19 cellular contexts compared by ENCODE assay signal in genomic region chr6:15952231-15953151, GRCh38.
DNase-seq lines count a peak whose midpoint lies in the region; ATAC-seq and TF ChIP-seq lines count a peak whose summit lies in the region.
"Had no signal": no experiment of that assay in that cellular context is flagged by ENCODE, and none has a peak within 500 bp of the region (broad histone marks: within the 10 kb centered on the region; RNA-seq: fewer than 3 reads in every experiment).

No MANE protein-coding gene starts in this region.

- no peak for TF ChIP-seq EP300 in ovary (IDR thresholded peaks at IDR 0.05)

- no peak overlapping the region for H3K4me3 ChIP-seq in ovary
- H3K4me3 ChIP-seq: SJCRH30 had no signal

- peaks cover 11 to 38% of the 10 kb centered on the region in 2 donors for H3K4me1 Mint-ChIP-seq in immature natural killer cell
- peaks cover 65% of the 10 kb centered on the region for H3K4me1 Mint-ChIP-seq in type B pancreatic cell (ENCODE audit: unreplicated experiment)
- peaks cover 6% of the 10 kb centered on the region for H3K4me1 Mint-ChIP-seq in activated CD4-positive, alpha-beta T cell treated with anti-CD3 and anti-CD28 coated beads for 36 hours

- intact Hi-C loops in posterior cingulate gyrus (cut with DNase I): no loop called here
- intact Hi-C loops in ovary (cut with DNase I): no loop called here
- intact Hi-C loops in activated CD4-positive, alpha-beta T cell treated with anti-CD3 and anti-CD28 coated beads for 36 hours (cut with DNase I, micrococcal nuclease): no loop called here

- ATAC-seq in activated CD4-positive, alpha-beta T cell treated with anti-CD3 and anti-CD28 coated beads for 36 hours: no peak

- no peak overlapping the region for H3K27ac ChIP-seq in ovary
- H3K27ac ChIP-seq: 22Rv1, SJCRH30 had no signal

- no peaks in the 10 kb centered on the region for H3K27me3 ChIP-seq in ovary
- H3K27me3 ChIP-seq: SJCRH30 had no signal

- no peaks in the 10 kb centered on the region for H3K9me3 ChIP-seq in ovary
- H3K9me3 ChIP-seq: SJCRH30 had no signal

- TF ChIP-seq CTCF in type B pancreatic cell (conservative IDR thresholded peaks at IDR 0.05) (peak; percentile 27), ovary (IDR thresholded peaks at IDR 0.05) (no peak)

- 81 to 87% (median 82%) methylated on average over 8 of the region's 8 CpGs for WGBS in ovary, 3 donors

- POLR2A ChIA-PET in activated CD4-positive, alpha-beta T cell treated with anti-CD3 and anti-CD28 coated beads for 36 hours (lab: Charles Lee): no interaction called here

- DNase-seq in DMS153 treated with DMSO at 0.1 percent for 48 hours (lab: John Stamatoyannopoulos, UW; ENCODE audit: unreplicated experiment) (peak; percentile 23), DMS153 (lab: John Stamatoyannopoulos, UW) (no peak), SHP77 treated with DMSO at 0.1 percent for 48 hours (lab: John Stamatoyannopoulos, UW) (peak; percentile 21), immature natural killer cell (peak; percentile 8 to 17 (median 16)), type B pancreatic cell (ENCODE audit: extremely low spot score, unreplicated experiment) (no peak), posterior cingulate gyrus (no peak), ovary (no peak)
- no peak for DNase-seq in activated CD4-positive, alpha-beta T cell treated with anti-CD3 and anti-CD28 coated beads for 36 hours
- DNase-seq: activated CD4-positive, alpha-beta T cell treated with anti-CD3 and anti-CD28 coated beads, Interleukin-2, amount 10 ng/mL, durations not matched to agents 7 days and 5 days; activated naive CD4-positive, alpha-beta T cell treated with anti-CD3 and anti-CD28 coated beads for 36 hours; activated T-cell treated with anti-CD3 and anti-CD28 coated beads for 4 hours; CD4-positive, alpha-beta T cell; hypothalamus; NCI-H1048; NCI-H2171; NK-92 treated with Interleukin-12 subunit alpha and Interleukin-12 subunit beta, amount 100 ng/mL, for 24 hours; SJCRH30; substantia nigra had no signal

- H3K27me3 Mint-ChIP-seq in immature natural killer cell (ENCODE audit: low read depth in 3 of 3) (peaks cover 0 to 5% (median 4%) of the 10 kb centered on the region in 3 donors), type B pancreatic cell (no peaks in the 10 kb centered on the region)
- H3K27me3 Mint-ChIP-seq in activated CD4-positive, alpha-beta T cell treated with anti-CD3 and anti-CD28 coated beads for 36 hours: no peaks in the 10 kb centered on the region
- H3K27me3 Mint-ChIP-seq: activated CD4-positive, alpha-beta T cell treated with anti-CD3 and anti-CD28 coated beads, Interleukin-2, amount 10 ng/mL, durations not matched to agents 7 days and 5 days; CD4-positive, alpha-beta T cell had no signal

- CTCF ChIA-PET in activated CD4-positive, alpha-beta T cell treated with anti-CD3 and anti-CD28 coated beads for 36 hours (lab: Charles Lee): interaction anchor here (0.6 to 0.7 kb wide), 2 partner anchors 194 to 207 kb away, joined by 3 read pairs; no protein-coding TSS in a partner anchor

- peak overlapping the region in 3 of 6 donors; percentile 3 to 62 (median 37) for H3K27ac Mint-ChIP-seq in immature natural killer cell
- H3K27ac Mint-ChIP-seq in type B pancreatic cell: peak overlapping the region; percentile 72
- no peak overlapping the region for H3K27ac Mint-ChIP-seq in activated CD4-positive, alpha-beta T cell treated with anti-CD3 and anti-CD28 coated beads for 36 hours
- H3K27ac Mint-ChIP-seq: activated CD4-positive, alpha-beta T cell treated with anti-CD3 and anti-CD28 coated beads, Interleukin-2, amount 10 ng/mL, durations not matched to agents 7 days and 5 days; activated naive CD4-positive, alpha-beta T cell treated with anti-CD3 and anti-CD28 coated beads for 36 hours; CD4-positive, alpha-beta T cell had no signal

- TF ChIP-seq POLR2A in ovary (IDR thresholded peaks at IDR 0.05): no peak

- H3K4me3 Mint-ChIP-seq in immature natural killer cell: peak overlapping the region in 1 of 5 donors; percentile 2
- peak overlapping the region; percentile 44 for H3K4me3 Mint-ChIP-seq in type B pancreatic cell
- no peak overlapping the region for H3K4me3 Mint-ChIP-seq in activated CD4-positive, alpha-beta T cell treated with anti-CD3 and anti-CD28 coated beads for 36 hours
- H3K4me3 Mint-ChIP-seq: activated CD4-positive, alpha-beta T cell treated with anti-CD3 and anti-CD28 coated beads, Interleukin-2, amount 10 ng/mL, durations not matched to agents 7 days and 5 days; activated naive CD4-positive, alpha-beta T cell treated with anti-CD3 and anti-CD28 coated beads for 36 hours; CD4-positive, alpha-beta T cell had no signal

- no peaks in the 10 kb centered on the region for H3K36me3 ChIP-seq in ovary
- H3K36me3 ChIP-seq: SJCRH30 had no signal

- H3K36me3 Mint-ChIP-seq in immature natural killer cell (no peaks in the 10 kb centered on the region), type B pancreatic cell (no peaks in the 10 kb centered on the region)
- no peaks in the 10 kb centered on the region for H3K36me3 Mint-ChIP-seq in activated CD4-positive, alpha-beta T cell treated with anti-CD3 and anti-CD28 coated beads for 36 hours (ENCODE audit: low read depth)

- peaks cover 6% of the 10 kb centered on the region for H3K4me1 ChIP-seq in ovary (ENCODE audit: insufficient read depth)

- H3K9me3 Mint-ChIP-seq in immature natural killer cell (no peaks in the 10 kb centered on the region), type B pancreatic cell (no peaks in the 10 kb centered on the region)
- no peaks in the 10 kb centered on the region for H3K9me3 Mint-ChIP-seq in activated CD4-positive, alpha-beta T cell treated with anti-CD3 and anti-CD28 coated beads for 36 hours (ENCODE audit: low read depth)
- H3K9me3 Mint-ChIP-seq: activated CD4-positive, alpha-beta T cell treated with anti-CD3 and anti-CD28 coated beads, Interleukin-2, amount 10 ng/mL, durations not matched to agents 7 days and 5 days; activated naive CD4-positive, alpha-beta T cell treated with anti-CD3 and anti-CD28 coated beads for 36 hours had no signal

Comparison
In these comparisons a context has a peak if more than half of its experiments do, and no peak if none do; other contexts are left out.
1. DNase-seq: peak in DMS153 treated with DMSO at 0.1 percent for 48 hours (single experiment), SHP77 treated with DMSO at 0.1 percent for 48 hours (single experiment) and immature natural killer cell (3 of 3); none in DMS153 (single experiment), type B pancreatic cell (single experiment), posterior cingulate gyrus (0 of 10), ovary (0 of 5) and activated CD4-positive, alpha-beta T cell treated with anti-CD3 and anti-CD28 coated beads for 36 hours (single experiment).